ENCODE assay signal across 9 cellular contexts in genomic region chr21:44958471-44959191, GRCh38. TPM values are rescaled to one million over a fixed set of nuclear protein-coding genes. Genes with fewer than 3 reads are reported as not detected.
A peak's percentile ranks its signal among the peaks of the same experiment; 100 is the strongest.
DNase-seq lines count a peak whose midpoint lies in the region; TF ChIP-seq lines count a peak whose summit lies in the region.
"Had no signal": no experiment of that assay in that cellular context is flagged by ENCODE, and none has a peak within 500 bp of the region (broad histone marks: within the 10 kb centered on the region; RNA-seq: fewer than 3 reads in every experiment).

No MANE protein-coding gene starts in this region.

- H3K4me3 ChIP-seq in H7 (ENCODE audit: insufficient read depth, low read depth, low read length) (no peak overlapping the region), coronary artery (peak overlapping the region; percentile 58), skin epidermis (no peak overlapping the region), BE2C (ENCODE audit: low read depth, low read length) (no peak overlapping the region)

- H3K36me3 ChIP-seq in H7 (replicated peaks; ENCODE audit: control insufficient read depth, insufficient read depth, low read length) (peaks cover 4% of the 10 kb centered on the region), BE2C (peaks cover 81% of the 10 kb centered on the region)

- H3K27ac ChIP-seq in coronary artery (peak overlapping the region; percentile 83 to 95), skin epidermis (peak overlapping the region in 12 of 21 experiments; percentile 13 to 66 (median 36))

- H3K9me3 ChIP-seq in BE2C = no peaks in the 10 kb centered on the region

- H3K27me3 ChIP-seq in H7 (ENCODE audit: control insufficient read depth, insufficient read depth, low read length) (no peaks in the 10 kb centered on the region), BE2C (no peaks in the 10 kb centered on the region)

- TF ChIP-seq CTCF in coronary artery (IDR thresholded peaks at IDR 0.05) (no peak), BE2C (IDR thresholded peaks at IDR 0.05; ENCODE audit: low read depth, low read length) (no peak)

- peak; percentile 80 for DNase-seq in H7
- DNase-seq in coronary artery (ENCODE audit: low spot score) = peak; percentile 98
- peak; percentile 73 for DNase-seq in left kidney (ENCODE audit: low read depth, low spot score)
- DNase-seq in BE2C = no peak
- no peak for DNase-seq in cortex of kidney (lab: John Stamatoyannopoulos, UW)
- DNase-seq in OCI-M2 (lab: John Stamatoyannopoulos, UW; ENCODE audit: unreplicated experiment) = no peak
- DNase-seq in activated CD4-positive, alpha-beta T cell treated with anti-CD3 and anti-CD28 coated beads for 48 hours = no peak
- DNase-seq: GF-D8 had no signal

- H3K4me1 ChIP-seq in BE2C = no peaks in the 10 kb centered on the region

RNA-seq across cellular contexts. Expression of gene SLX9, which starts 18.8 kb away (rescaled TPM):
- total RNA-seq in H7 (2014; rRNA removed; shearing (Covaris generic)) = 30.3 and 35.0 TPM in 2 replicates
- 105 TPM for polyA plus RNA-seq in BE2C (2012; ENCODE audit: insufficient read depth, insufficient read length, low read depth)

RNA-seq across cellular contexts. Expression of gene ITGB2, which starts 37.9 kb away (rescaled TPM):
- 1.4 and 2.4 TPM in 2 replicates for total RNA-seq in H7 (2014; rRNA removed; shearing (Covaris generic))
- polyA plus RNA-seq in BE2C (2012; ENCODE audit: insufficient read depth, insufficient read length, low read depth) = not detected

Comparison
In these comparisons a context has a peak if more than half of its experiments do, and no peak if none do; other contexts are left out.
1. DNase-seq: peak in H7 (single experiment), coronary artery (single experiment) and left kidney (single experiment); none in BE2C (single experiment), cortex of kidney (single experiment), OCI-M2 (single experiment) and activated CD4-positive, alpha-beta T cell treated with anti-CD3 and anti-CD28 coated beads for 48 hours (single experiment).